ENCODE assay signal across 7 cellular contexts in the genomic region with DNA sequence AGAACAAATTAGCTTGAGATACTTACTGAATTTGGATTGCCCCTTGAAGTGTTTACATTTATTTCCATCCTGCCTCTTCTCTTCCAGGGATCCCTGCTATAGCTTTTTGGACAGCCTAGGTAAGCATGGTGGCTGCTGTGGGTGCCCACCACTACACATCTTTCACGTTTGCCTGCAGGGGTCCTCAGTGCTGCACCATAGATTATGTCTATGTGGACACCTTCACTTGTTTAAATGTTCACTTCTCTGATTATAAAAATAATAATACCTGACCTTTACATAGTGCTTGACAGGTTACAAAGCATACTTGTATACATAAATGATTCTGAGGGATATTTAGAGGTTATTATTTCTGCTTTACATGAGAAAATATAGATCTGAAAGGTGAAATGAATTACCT.
A peak's percentile ranks its signal among the peaks of the same experiment; 100 is the strongest.
DNase-seq lines count a peak whose midpoint lies in the region; ATAC-seq, FAIRE-seq and TF ChIP-seq lines count a peak whose summit lies in the region.

No MANE protein-coding gene starts in this region.

- WGBS in pancreas, 2 donors, result 0 to 4% methylated on average over 1 of the region's 1 CpG

- intact Hi-C loops in pancreas (cut with DNase I), result no loop called here

- H3K27ac ChIP-seq in brain microvascular endothelial cell, result no peak overlapping the region
- no peak overlapping the region for H3K27ac ChIP-seq in pancreas

- H3K36me3 Mint-ChIP-seq in stimulated activated memory B cell treated with anti-CD40 and anti-IgM and Interleukin-4, amounts not matched to agents 10 μg/mL and 1 μg/mL and 100 μg/mL, for 72 hours, result no peaks in the 10 kb centered on the region

- H3K27me3 ChIP-seq in brain microvascular endothelial cell (replicated peaks) (no peaks in the 10 kb centered on the region), pancreas (no peaks in the 10 kb centered on the region)

- no peak for FAIRE-seq in pancreas (lab: Jason Lieb, UNC)

- H3K4me3 ChIP-seq in brain microvascular endothelial cell (ENCODE audit: low read depth, low read length), result no peak overlapping the region
- H3K4me3 ChIP-seq in pancreas, result no peak overlapping the region

- in situ Hi-C loops in brain microvascular endothelial cell (cut with HindIII; ENCODE audit: low pct_ligation_motif_present, low sequenced_read_pairs), result no loop called here

- peak; percentile 52; the same call in 1 of the 2 replicates for TF ChIP-seq CTCF in LNCAP (IDR thresholded peaks at IDR 0.05)
- TF ChIP-seq CTCF in brain microvascular endothelial cell (IDR thresholded peaks at IDR 0.05; ENCODE audit: low read depth, low read length, missing control alignments), result peak; percentile 78
- TF ChIP-seq CTCF in pancreas (IDR thresholded peaks at IDR 0.05), result peak in 1 of 4 donors; percentile 11

- ATAC-seq in GM19035 (IDR thresholded peaks at IDR 0.05; ENCODE audit: unreplicated experiment), result peak; percentile 58
- ATAC-seq in pancreas, result peak in 3 of 4 donors; percentile 50 to 60 (median 60)
- ATAC-seq in stimulated activated memory B cell treated with anti-CD40 and anti-IgM and Interleukin-4, amounts not matched to agents 10 μg/mL and 1 μg/mL and 100 μg/mL, for 72 hours, result no peak

- DNase-seq in DMS153 treated with DMSO at 0.1 percent for 48 hours (lab: John Stamatoyannopoulos, UW; ENCODE audit: unreplicated experiment), result peak; percentile 28
- no peak for DNase-seq in brain microvascular endothelial cell
- peak in 2 of 6 donors; percentile 23 to 38 for DNase-seq in pancreas
- DNase-seq in SK-N-DZ (ENCODE audit: low spot score), result no peak

- no peaks in the 10 kb centered on the region for H3K9me3 Mint-ChIP-seq in stimulated activated memory B cell treated with anti-CD40 and anti-IgM and Interleukin-4, amounts not matched to agents 10 μg/mL and 1 μg/mL and 100 μg/mL, for 72 hours

- H3K36me3 ChIP-seq in brain microvascular endothelial cell (replicated peaks) (no peaks in the 10 kb centered on the region), pancreas (peaks cover 0 to 8% (median 0%) of the 10 kb centered on the region in 3 donors)

- H3K4me3 Mint-ChIP-seq in stimulated activated memory B cell treated with anti-CD40 and anti-IgM and Interleukin-4, amounts not matched to agents 10 μg/mL and 1 μg/mL and 100 μg/mL, for 72 hours, result no peak overlapping the region

- no peak overlapping the region for H3K27ac Mint-ChIP-seq in stimulated activated memory B cell treated with anti-CD40 and anti-IgM and Interleukin-4, amounts not matched to agents 10 μg/mL and 1 μg/mL and 100 μg/mL, for 72 hours

- no peaks in the 10 kb centered on the region for H3K9me3 ChIP-seq in pancreas

- peaks cover 0 to 16% (median 5%) of the 10 kb centered on the region in 3 donors for H3K4me1 ChIP-seq in pancreas

- peaks cover 10% of the 10 kb centered on the region for H3K4me1 Mint-ChIP-seq in stimulated activated memory B cell treated with anti-CD40 and anti-IgM and Interleukin-4, amounts not matched to agents 10 μg/mL and 1 μg/mL and 100 μg/mL, for 72 hours

- H3K27me3 Mint-ChIP-seq in stimulated activated memory B cell treated with anti-CD40 and anti-IgM and Interleukin-4, amounts not matched to agents 10 μg/mL and 1 μg/mL and 100 μg/mL, for 72 hours, result peaks cover 12% of the 10 kb centered on the region
